Comparison of ENCODE assay signal across 11 cellular contexts in the genomic region with DNA sequence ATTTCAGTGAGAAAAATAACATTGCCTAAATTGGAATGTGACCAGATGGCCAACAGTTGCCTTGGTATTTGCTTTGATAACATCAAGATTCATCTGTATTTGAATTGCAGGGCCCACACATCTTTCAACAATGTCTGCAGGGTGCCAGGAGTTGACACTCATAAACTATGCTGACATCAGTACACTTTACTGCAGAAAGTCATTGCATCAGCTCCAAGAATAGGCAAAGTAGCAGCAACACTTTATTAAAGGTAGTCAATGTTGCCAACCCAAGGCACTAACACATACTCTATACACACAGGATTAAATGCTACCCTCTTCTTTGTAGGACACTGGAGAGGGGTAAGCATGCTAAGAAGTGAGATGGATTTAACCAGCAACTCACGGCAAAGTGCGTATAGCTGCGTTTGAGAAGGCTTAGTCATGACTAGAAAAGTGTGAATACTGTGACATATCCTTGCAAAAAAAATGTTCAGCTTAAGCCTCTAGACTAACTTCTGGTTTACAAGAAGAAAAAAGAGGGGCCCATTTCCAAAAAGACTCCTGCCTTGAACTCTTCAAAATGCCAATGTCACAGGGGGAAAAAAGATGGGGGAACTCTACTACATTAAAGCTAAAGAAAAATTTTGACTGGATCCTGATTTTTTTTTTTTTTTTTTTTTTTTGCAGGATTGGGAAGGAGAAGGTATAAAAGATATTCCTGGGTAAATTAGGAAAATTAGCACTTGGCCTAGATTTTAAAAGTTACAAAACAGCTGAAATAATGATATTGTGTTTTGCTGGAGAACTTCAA. TPM values are rescaled to one million over a fixed set of nuclear protein-coding genes. Genes with fewer than 3 reads are reported as not detected.
DNase-seq lines count a peak whose midpoint lies in the region; ATAC-seq and TF ChIP-seq lines count a peak whose summit lies in the region.
"Had no signal": no experiment of that assay in that cellular context is flagged by ENCODE, and none has a peak within 500 bp of the region (broad histone marks: within the 10 kb centered on the region; RNA-seq: fewer than 3 reads in every experiment).

No MANE protein-coding gene starts in this region.

- DNase-seq in A172 (ENCODE audit: low spot score) (peak; percentile 50), GM23248 (peak; percentile 90), glutamatergic neuron (no peak), NCI-H748 (lab: John Stamatoyannopoulos, UW; ENCODE audit: unreplicated experiment) (no peak)
- no peak for DNase-seq in stimulated activated CD4-positive, alpha-beta T cell treated with anti-CD3 and anti-CD28 coated beads, Interleukin-4, amount 100 ng/mL, for 1 hour
- DNase-seq: NCI-H2107, stomach had no signal

- H3K9me3 ChIP-seq in GM23248 (ENCODE audit: low read depth): no peaks in the 10 kb centered on the region
- H3K9me3 ChIP-seq: stomach had no signal

- H3K4me1 ChIP-seq in GM23248 (ENCODE audit: insufficient read depth): peaks cover 67% of the 10 kb centered on the region

- peak overlapping the region; percentile 92 for H3K4me2 ChIP-seq in GM23248 (ENCODE audit: unreplicated experiment)

- H3K4me1 Mint-ChIP-seq in glutamatergic neuron (ENCODE audit: low read depth, unreplicated experiment): peaks cover 24% of the 10 kb centered on the region

- H3K79me2 ChIP-seq in GM23248 (ENCODE audit: insufficient read depth): peaks cover 19% of the 10 kb centered on the region

- ATAC-seq in activated CD4-positive, CD25-positive, alpha-beta regulatory T cell treated with anti-CD3 and anti-CD28 coated beads, Interleukin-2, amount 50 U/mL, for 24 hours: no peak
- ATAC-seq in GM18858 (IDR thresholded peaks at IDR 0.05; ENCODE audit: unreplicated experiment): no peak

- H4K20me1 ChIP-seq in GM23248 (ENCODE audit: insufficient read depth): no peaks in the 10 kb centered on the region

- TF ChIP-seq CTCF in VCaP (conservative IDR thresholded peaks at IDR 0.05) (no peak), glutamatergic neuron (IDR thresholded peaks at IDR 0.05; ENCODE audit: partially characterized antibody, unreplicated experiment) (no peak)

- no peaks in the 10 kb centered on the region for H3K9me2 ChIP-seq in GM23248 (ENCODE audit: insufficient read depth)

- peak overlapping the region; percentile 87 for H3K4me3 Mint-ChIP-seq in glutamatergic neuron (ENCODE audit: unreplicated experiment)
- H3K4me3 Mint-ChIP-seq: CD14-positive monocyte had no signal

- peaks cover 7% of the 10 kb centered on the region for H3K9me3 Mint-ChIP-seq in glutamatergic neuron (ENCODE audit: unreplicated experiment)
- H3K9me3 Mint-ChIP-seq: CD14-positive monocyte had no signal

- H3K27ac ChIP-seq in GM23248: peak overlapping the region; percentile 99
- H3K27ac ChIP-seq in VCaP: peak overlapping the region; percentile 94

- no peaks in the 10 kb centered on the region for H3K27me3 ChIP-seq in GM23248 (replicated peaks; ENCODE audit: insufficient read depth)
- H3K27me3 ChIP-seq: stomach had no signal

- peak overlapping the region; percentile 97 for H3K9ac ChIP-seq in GM23248

- H3K36me3 ChIP-seq in GM23248 (ENCODE audit: low read depth): no peaks in the 10 kb centered on the region

- H3K4me3 ChIP-seq in GM23248: peak overlapping the region; percentile 87

- H2AFZ ChIP-seq in GM23248: no peak overlapping the region

- no peak overlapping the region for H3K27ac Mint-ChIP-seq in glutamatergic neuron (ENCODE audit: unreplicated experiment)
- H3K27ac Mint-ChIP-seq: CD14-positive monocyte had no signal

- no peaks in the 10 kb centered on the region for H3K36me3 Mint-ChIP-seq in glutamatergic neuron (ENCODE audit: unreplicated experiment)

- WGBS in GM23248 (ENCODE audit: low coverage in 1 of 2, low lambda C conversion rate in 2 of 2, missing lambda C conversion rate in 2 of 2), 2 experiments: 70 to 71% methylated on average over 3 of the region's 3 CpGs

- peaks cover 13% of the 10 kb centered on the region for H3K27me3 Mint-ChIP-seq in glutamatergic neuron (ENCODE audit: unreplicated experiment)

- H3F3A ChIP-seq in GM23248 (ENCODE audit: insufficient read depth): peaks cover 54% of the 10 kb centered on the region

- in situ Hi-C loops in GM23248 (cut with MboI): no loop called here

RNA-seq across cellular contexts. Expression of gene BBIP1, which starts 2.2 kb away (rescaled TPM):
- total RNA-seq in A172 (2014; rRNA removed; shearing (Covaris generic)): 47.6 and 76.2 TPM in 2 replicates
- 17.3 and 29.8 TPM in 2 replicates for total RNA-seq in GM23248 (2014; rRNA removed; shearing (Covaris generic))
- polyA plus RNA-seq in GM23248 (2016; fragmentation: Nextera tagmentation; extraction: Ambion mirVana): 43.7 and 44.4 TPM in 2 replicates
- total RNA-seq in glutamatergic neuron (ENCODE audit: unreplicated experiment): 39.1 TPM

RNA-seq across cellular contexts. Expression of gene SHOC2, which starts 2.7 kb away (rescaled TPM):
- total RNA-seq in A172 (2014; rRNA removed; shearing (Covaris generic)): 41.9 and 43.7 TPM in 2 replicates
- total RNA-seq in GM23248 (2014; rRNA removed; shearing (Covaris generic)): 64.6 and 65.3 TPM in 2 replicates
- 67.7 and 68.0 TPM in 2 replicates for polyA plus RNA-seq in GM23248 (2016; fragmentation: Nextera tagmentation; extraction: Ambion mirVana)
- total RNA-seq in glutamatergic neuron (ENCODE audit: unreplicated experiment): 98.3 TPM

RNA-seq across cellular contexts. Expression of gene PDCD4, which starts 45.0 kb away (rescaled TPM):
- 23.2 and 23.3 TPM in 2 replicates for total RNA-seq in A172 (2014; rRNA removed; shearing (Covaris generic))
- total RNA-seq in GM23248 (2014; rRNA removed; shearing (Covaris generic)): 49.9 and 52.7 TPM in 2 replicates
- 166 and 175 TPM in 2 replicates for polyA plus RNA-seq in GM23248 (2016; fragmentation: Nextera tagmentation; extraction: Ambion mirVana)
- total RNA-seq in glutamatergic neuron (ENCODE audit: unreplicated experiment): 149 TPM

Comparison
In these comparisons a context has a peak if more than half of its experiments do, and no peak if none do; other contexts are left out.
1. DNase-seq: peak in A172 (single experiment) and GM23248 (single experiment); none in glutamatergic neuron (single experiment), stimulated activated CD4-positive, alpha-beta T cell treated with anti-CD3 and anti-CD28 coated beads, Interleukin-4, amount 100 ng/mL, for 1 hour (single experiment) and NCI-H748 (single experiment).